Comparison of ENCODE assay signal across 1 cellular context in genomic region chr5:132099073-132099748, GRCh38.
TF ChIP-seq lines count a peak whose summit lies in the region.

No MANE protein-coding gene starts in this region.

TF ChIP-seq in K562, 482 proteins besides CTCF, POLR2A, EP300 and RAD21 (continued from another document):
- no peak for TF ChIP-seq BRF2 (IDR thresholded peaks at IDR 0.05; ENCODE audit: borderline replicate concordance, insufficient read depth, insufficient read length)
- TF ChIP-seq ZNF398 (CRISPR knock-in tag; IDR thresholded peaks at IDR 0.05) = no peak
- peak; percentile 20; the same call in 1 of the 2 replicates for TF ChIP-seq DMBX1 (CRISPR knock-in tag; IDR thresholded peaks at IDR 0.05; ENCODE audit: borderline replicate concordance)
- no peak for TF ChIP-seq NCOA1 (IDR thresholded peaks at IDR 0.05; ENCODE audit: low read depth)
- TF ChIP-seq ZNF583 (CRISPR knock-in tag; IDR thresholded peaks at IDR 0.05) = no peak
- no peak for TF ChIP-seq MLLT1 (IDR thresholded peaks at IDR 0.05)
- no peak for TF ChIP-seq SMC3 (conservative IDR thresholded peaks at IDR 0.05; ENCODE audit: insufficient read depth, low read depth, low read length)
- no peak for TF ChIP-seq PCBP2 (IDR thresholded peaks at IDR 0.05; ENCODE audit: low read depth, low read length, poor library complexity, severe bottlenecking)
- no peak for TF ChIP-seq ARID3A (IDR thresholded peaks at IDR 0.05; ENCODE audit: borderline replicate concordance, low read depth, low read length)
- peak; percentile 20; the same call in 1 of the 2 replicates for TF ChIP-seq USF2 (CRISPR knock-in tag; IDR thresholded peaks at IDR 0.05)
- peak in 1 of 2 experiments; percentile 18; a peak in 1 of 4 replicates for TF ChIP-seq ZNF639 (CRISPR knock-in tag; conservative IDR thresholded peaks at IDR 0.05 in 1 of 2, IDR thresholded peaks at IDR 0.05 in 1 of 2)
- TF ChIP-seq NFXL1 (CRISPR knock-in tag; IDR thresholded peaks at IDR 0.05) = no peak
- no peak for TF ChIP-seq TAF9B (IDR thresholded peaks at IDR 0.05; ENCODE audit: partially characterized antibody)
- no peak for TF ChIP-seq WHSC1 (IDR thresholded peaks at IDR 0.05; ENCODE audit: low read length)
- no peak for TF ChIP-seq RBM17 (IDR thresholded peaks at IDR 0.05; ENCODE audit: borderline replicate concordance, low read depth, low read length)
TF ChIP-seq in K562: peak in this region for 3.
